In the genomic region with DNA sequence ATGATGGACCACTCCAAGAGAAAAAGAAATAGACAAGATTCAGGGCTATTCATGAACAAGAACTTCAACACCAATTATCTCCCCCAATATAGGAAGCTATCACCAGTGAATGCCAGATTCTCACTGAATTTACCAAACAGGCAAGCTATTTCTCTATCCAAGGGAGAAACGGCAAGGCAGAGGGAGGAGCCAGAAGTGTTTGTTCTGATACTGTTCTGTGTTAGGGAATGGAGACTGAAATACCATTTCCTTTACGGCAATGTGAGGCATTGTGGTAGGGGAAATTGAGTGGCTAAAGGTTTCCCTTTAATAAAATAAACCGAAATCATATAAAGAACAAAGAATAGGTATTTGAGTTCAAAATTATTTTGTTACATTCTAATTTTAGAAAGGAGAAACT, we compare ENCODE assay signal across 20 cellular contexts.
DNase-seq lines count a peak whose midpoint lies in the region; ATAC-seq, FAIRE-seq and TF ChIP-seq lines count a peak whose summit lies in the region.
"Had no signal": no experiment of that assay in that cellular context is flagged by ENCODE, and none has a peak within 500 bp of the region (broad histone marks: within the 10 kb centered on the region; RNA-seq: fewer than 3 reads in every experiment).

No MANE protein-coding gene starts in this region.

- H3K27me3 Mint-ChIP-seq in CD4-positive, alpha-beta memory T cell = peaks cover 11 to 15% of the 10 kb centered on the region in 2 donors
- H3K27me3 Mint-ChIP-seq: B cell had no signal

- no peaks in the 10 kb centered on the region for H4K20me1 ChIP-seq in K562 (replicated peaks; ENCODE audit: control insufficient read depth, insufficient read depth, low read length)

- no TSS peak for BruUV-seq in K562 (replicated peaks; lab: Mats Ljungman, UMichigan)

- DNase-seq in K562 (ENCODE audit: extremely low read depth in 1 of 4, low spot score in 3 of 4) = no peak
- DNase-seq in pancreas = no peak
- DNase-seq in CD4-positive, alpha-beta memory T cell = no peak
- DNase-seq in left cardiac atrium = no peak
- no peak for DNase-seq in stimulated activated CD4-positive, alpha-beta T cell treated with anti-CD3 and anti-CD28 coated beads, Interleukin-1b, Interleukin-23, amount 100 ng/mL, for 48 hours
- DNase-seq: 8988T; C1 segment of cervical spinal cord; CD4-positive, alpha-beta T cell; DMS153; DMS79 treated with DMSO at 0.1 percent for 48 hours; EL had no signal

- no peaks in the 10 kb centered on the region for H3K9me1 ChIP-seq in K562 (ENCODE audit: control insufficient read depth, insufficient read depth, low read length)

- CTCF ChIA-PET in K562 (lab: Yijun Ruan, JAX; ENCODE audit: low intra/inter-chr PET ratio) = no interaction called here
- CTCF ChIA-PET in CD4-positive, alpha-beta memory T cell (lab: Charles Lee; ENCODE audit: partially characterized antibody) = interaction anchor here (0.9 to 3.5 kb wide), 3 partner anchors 729 to 982 kb away, joined by 5 to 68 read pairs (median 8); no protein-coding TSS in a partner anchor

- POLR2A ChIA-PET in K562 (lab: Yijun Ruan, JAX) = no interaction called here
- POLR2A ChIA-PET in CD4-positive, alpha-beta memory T cell (lab: Charles Lee; ENCODE audit: partially characterized antibody) = no interaction called here

- ATAC-seq in K562 (no peak), pancreas (peak in 3 of 4 donors; percentile 43 to 70 (median 58)), left cardiac atrium (no peak)
- ATAC-seq: HCT116 had no signal

- H2AFZ ChIP-seq in ACC112 (ENCODE audit: low read length, unreplicated experiment) (peak overlapping the region; percentile 29), K562 (ENCODE audit: low read depth, low read length) (0 out of 2 replicates have a peak overlapping the region, but pooled peaks have one; percentile 55)

- TF ChIP-seq POLR2A in K562 (conservative IDR thresholded peaks at IDR 0.05) = no peak

- no peaks in the 10 kb centered on the region for H3K36me3 Mint-ChIP-seq in CD4-positive, alpha-beta memory T cell

- FAIRE-seq in K562 (lab: Jason Lieb, UNC) (no peak), endometrium (lab: Jason Lieb, UNC) (peak; percentile 4), pancreas (lab: Jason Lieb, UNC) (no peak)
- FAIRE-seq: G401.6, GM12891, GM19239, H54 had no signal

- intact Hi-C loops in K562 (cut with micrococcal nuclease) = loop anchor here (5.0 kb wide), 2 partner anchors 69 to 161 kb away; partner anchors contain the start of gene ALDH1A1
- intact Hi-C loops in pancreas (cut with DNase I) = loop anchor here in 1 of 3 donors (10.0 kb wide), 1 partner anchor 166 kb away; no protein-coding TSS in a partner anchor
- intact Hi-C loops in CD4-positive, alpha-beta memory T cell (cut with micrococcal nuclease) = loop anchor here (5.0 kb wide), 1 partner anchor 429 kb away; no protein-coding TSS in a partner anchor
- intact Hi-C loops in left cardiac atrium (cut with DNase I) = loop anchor here in 1 of 2 donors (5.0 kb wide), 2 partner anchors 149 to 164 kb away; no protein-coding TSS in a partner anchor

- peaks cover 5% of the 10 kb centered on the region; the same call in 1 of the 2 replicates for H3K36me3 ChIP-seq in ACC112 (ENCODE audit: insufficient read depth, low read length)
- peaks cover 5% of the 10 kb centered on the region; the same call in 1 of the 3 replicates for H3K36me3 ChIP-seq in K562 (ENCODE audit: control insufficient read depth, insufficient read depth, low read length)
- no peaks in the 10 kb centered on the region for H3K36me3 ChIP-seq in pancreas
- H3K36me3 ChIP-seq in CD4-positive, alpha-beta memory T cell (ENCODE audit: insufficient read depth, low read length) = no peaks in the 10 kb centered on the region

- 0 out of 2 replicates have a peak, but pooled peaks cover 6% of the 10 kb centered on the region for H3K9me3 ChIP-seq in K562 (replicated peaks; ENCODE audit: control insufficient read depth, insufficient read depth, low read depth, low read length)
- H3K9me3 ChIP-seq in pancreas = no peaks in the 10 kb centered on the region
- H3K9me3 ChIP-seq in CD4-positive, alpha-beta memory T cell (ENCODE audit: control insufficient read depth in 1 of 2, low read length in 2 of 2) = no peaks in the 10 kb centered on the region

- peaks cover 0 to 6% (median 3%) of the 10 kb centered on the region in 8 donors for H3K9me3 Mint-ChIP-seq in CD4-positive, alpha-beta memory T cell

- in situ Hi-C loops in K562 (cut with MboI) = no loop called here

- no peak for TF ChIP-seq EP300 in K562 (IDR thresholded peaks at IDR 0.05; ENCODE audit: low read length)

- TF ChIP-seq RAD21 in K562 (CRISPR knock-in tag; conservative IDR thresholded peaks at IDR 0.05 in 1 of 2, IDR thresholded peaks at IDR 0.05 in 1 of 2) = no peak

- no peaks in the 10 kb centered on the region for H3K79me2 ChIP-seq in ACC112 (ENCODE audit: control insufficient read depth, insufficient read depth, low read length, unreplicated experiment)
- no peaks in the 10 kb centered on the region for H3K79me2 ChIP-seq in K562 (ENCODE audit: control insufficient read depth, insufficient read depth, low read length)

- H3K4me1 ChIP-seq in ACC112 (ENCODE audit: control insufficient read depth, insufficient read depth, low read length, unreplicated experiment) (peaks cover 13% of the 10 kb centered on the region), K562 (replicated peaks in 1 of 2; ENCODE audit: control insufficient read depth in 2 of 2, insufficient read depth in 2 of 2, low read length in 2 of 2) (peaks cover 3 to 19% of the 10 kb centered on the region in 2 experiments; a peak in 3 of 5 replicates), pancreas (peaks cover 4 to 6% (median 4%) of the 10 kb centered on the region in 3 donors)
- peaks cover 4% of the 10 kb centered on the region for H3K4me1 ChIP-seq in CD4-positive, alpha-beta memory T cell (ENCODE audit: insufficient read depth, low read length)

- H3K4me1 Mint-ChIP-seq in CD4-positive, alpha-beta memory T cell = peaks cover 0 to 10% (median 6%) of the 10 kb centered on the region in 4 donors

- WGBS in K562 (ENCODE audit: insufficient coverage, low coverage, missing lambda C conversion rate) = 56% methylated on average over 3 of the region's 3 CpGs
- 37 to 51% methylated on average over 3 of the region's 3 CpGs for WGBS in pancreas, 2 donors

- no peak overlapping the region for H3K4me2 ChIP-seq in K562 (ENCODE audit: insufficient read depth, low read length)

- no peak overlapping the region for H3K27ac Mint-ChIP-seq in CD4-positive, alpha-beta memory T cell
- H3K27ac Mint-ChIP-seq: B cell; CD4-positive, alpha-beta T cell had no signal

- H3K9ac ChIP-seq in K562 (ENCODE audit: insufficient read depth in 1 of 2, low read depth in 2 of 2, low read length in 2 of 2) = no peak overlapping the region

- no peaks in the 10 kb centered on the region for H3K27me3 ChIP-seq in ACC112 (ENCODE audit: insufficient read depth, low read length)
- H3K27me3 ChIP-seq in K562 (ENCODE audit: control insufficient read depth in 2 of 2, insufficient read depth in 2 of 2, low read length in 2 of 2) = no peaks in the 10 kb centered on the region
- H3K27me3 ChIP-seq in pancreas = no peaks in the 10 kb centered on the region
- no peaks in the 10 kb centered on the region for H3K27me3 ChIP-seq in CD4-positive, alpha-beta memory T cell (ENCODE audit: insufficient read depth, low read length)

- H3K27ac ChIP-seq in ACC112 (ENCODE audit: low read depth, low read length) (no peak overlapping the region), K562 (ENCODE audit: extremely low read depth, low read depth, low read length) (no peak overlapping the region), pancreas (no peak overlapping the region)
- no peak overlapping the region for H3K27ac ChIP-seq in CD4-positive, alpha-beta memory T cell (ENCODE audit: low read depth, low read length)
- H3K27ac ChIP-seq: HL-60 had no signal

- H3K4me3 ChIP-seq in ACC112 (ENCODE audit: low read depth, low read length) = no peak overlapping the region
- no peak overlapping the region for H3K4me3 ChIP-seq in K562
- no peak overlapping the region for H3K4me3 ChIP-seq in pancreas
- H3K4me3 ChIP-seq in CD4-positive, alpha-beta memory T cell (ENCODE audit: low read length in 2 of 2) = no peak overlapping the region

- TF ChIP-seq CTCF in K562 (IDR thresholded peaks at IDR 0.05 in 2 of 3, conservative IDR thresholded peaks at IDR 0.05 in 1 of 3; ENCODE audit: insufficient read depth in 2 of 3, low read depth in 1 of 3, low read length in 3 of 3) (no peak), pancreas (IDR thresholded peaks at IDR 0.05) (no peak)

- no peak overlapping the region for H3K4me3 Mint-ChIP-seq in CD4-positive, alpha-beta memory T cell
- H3K4me3 Mint-ChIP-seq: B cell; CD4-positive, alpha-beta T cell had no signal

TF ChIP-seq in K562, 482 proteins besides CTCF, POLR2A, EP300 and RAD21:
- TF ChIP-seq TAF7 (tag; IDR thresholded peaks at IDR 0.05) = no peak
- TF ChIP-seq FOXM1 (IDR thresholded peaks at IDR 0.05; ENCODE audit: low read depth) = no peak
- no peak for TF ChIP-seq FOXM1 (CRISPR knock-in tag; IDR thresholded peaks at IDR 0.05; ENCODE audit: low read depth)
- no peak for TF ChIP-seq ZNF384 (IDR thresholded peaks at IDR 0.05; ENCODE audit: low read depth, low read length)

Comparison
In these comparisons a context has a peak if more than half of its experiments do, and no peak if none do; other contexts are left out.
1. ATAC-seq: peak in pancreas (3 of 4); none in K562 (single experiment) and left cardiac atrium (0 of 2).